10 cellular contexts compared by ENCODE assay signal in genomic region chr9:137665697-137666504, GRCh38. TPM values are rescaled to one million over a fixed set of nuclear protein-coding genes. Genes with fewer than 3 reads are reported as not detected.
DNase-seq lines count a peak whose midpoint lies in the region; ATAC-seq, FAIRE-seq and TF ChIP-seq lines count a peak whose summit lies in the region.
"Had no signal": no experiment of that assay in that cellular context is flagged by ENCODE, and none has a peak within 500 bp of the region (broad histone marks: within the 10 kb centered on the region; RNA-seq: fewer than 3 reads in every experiment).

No MANE protein-coding gene starts in this region.

- peak overlapping the region in 3 of 4 experiments; percentile 16 to 50 (median 35); a peak in 5 of 7 replicates for H3K9ac ChIP-seq in H1 (replicated peaks in 1 of 4; ENCODE audit: extremely low read depth in 1 of 4, low read depth in 3 of 4, low read length in 3 of 4)

- H3K27ac ChIP-seq in H1 (ENCODE audit: low read depth, low read length): peak overlapping the region; percentile 87
- no peak overlapping the region for H3K27ac ChIP-seq in upper lobe of right lung
- no peak overlapping the region for H3K27ac ChIP-seq in pancreas
- H3K27ac ChIP-seq in heart right ventricle: no peak overlapping the region

- no peaks in the 10 kb centered on the region for H3K9me3 ChIP-seq in H1 (ENCODE audit: insufficient read depth in 2 of 2, low read depth in 1 of 2, low read length in 1 of 2)
- no peaks in the 10 kb centered on the region for H3K9me3 ChIP-seq in upper lobe of right lung
- no peaks in the 10 kb centered on the region for H3K9me3 ChIP-seq in pancreas
- no peaks in the 10 kb centered on the region for H3K9me3 ChIP-seq in heart right ventricle

- peak overlapping the region; percentile 82 for H3K4ac ChIP-seq in H1 (replicated peaks; ENCODE audit: insufficient read length, low read depth, low read length)

- H3K9me3 Mint-ChIP-seq in activated naive CD4-positive, alpha-beta T cell treated with anti-CD3 and anti-CD28 coated beads, Interleukin-2, amount 50 U/mL, for 72 hours: no peaks in the 10 kb centered on the region

- H3K4me3 ChIP-seq in H1 (ENCODE audit: extremely low read depth in 1 of 4, insufficient read depth in 2 of 4, low read depth in 3 of 4, low read length in 4 of 4) (peak overlapping the region in 2 of 4 experiments; percentile 10 to 41; a peak in 3 of 8 replicates), upper lobe of right lung (no peak overlapping the region), pancreas (no peak overlapping the region), heart right ventricle (no peak overlapping the region)

- peaks cover 14% of the 10 kb centered on the region for H3K79me1 ChIP-seq in H1 (ENCODE audit: low read depth, low read length)

- peak overlapping the region; percentile 48 to 65 for H3K27ac Mint-ChIP-seq in activated naive CD4-positive, alpha-beta T cell treated with anti-CD3 and anti-CD28 coated beads, Interleukin-2, amount 50 U/mL, for 72 hours

- H4K20me1 ChIP-seq in H1 (replicated peaks in 1 of 2; ENCODE audit: control insufficient read depth in 1 of 2, insufficient read depth in 2 of 2, low read length in 2 of 2): peaks cover 0 to 2% of the 10 kb centered on the region in 2 experiments

- no peak for TF ChIP-seq EP300 in H1 (IDR thresholded peaks at IDR 0.05; ENCODE audit: borderline replicate concordance in 1 of 2, low read depth in 2 of 2, low read length in 2 of 2)

- peak overlapping the region; percentile 93 for H2BK120ac ChIP-seq in H1 (replicated peaks; ENCODE audit: low read depth, low read length)

- H3K79me2 ChIP-seq in H1 (ENCODE audit: control insufficient read depth in 1 of 2, insufficient read depth in 2 of 2, low read length in 2 of 2): peaks cover 8 to 91% of the 10 kb centered on the region in 2 experiments

- H3K56ac ChIP-seq in H1 (replicated peaks; ENCODE audit: insufficient read length, low read depth, low read length): peak overlapping the region; percentile 46

- H4K5ac ChIP-seq in H1 (ENCODE audit: insufficient read length, low read depth, low read length): peak overlapping the region; percentile 80

- no peak for ATAC-seq in activated naive CD4-positive, alpha-beta T cell treated with anti-CD3 and anti-CD28 coated beads, Interleukin-2, amount 50 U/mL, for 72 hours
- no peak for ATAC-seq in upper lobe of right lung
- no peak for ATAC-seq in HG02970 (IDR thresholded peaks at IDR 0.05; ENCODE audit: low FRiP score, unreplicated experiment)
- no peak for ATAC-seq in pancreas
- ATAC-seq in heart right ventricle: no peak

- TF ChIP-seq CTCF in H1 (IDR thresholded peaks at IDR 0.05; ENCODE audit: control extremely low read depth in 1 of 3, insufficient read depth in 1 of 3, low read depth in 1 of 3, low read length in 3 of 3) (peak in 2 of 3 experiments; percentile 16 to 23; a peak in 2 of 4 replicates), upper lobe of right lung (IDR thresholded peaks at IDR 0.05) (no peak), pancreas (IDR thresholded peaks at IDR 0.05) (no peak), heart right ventricle (IDR thresholded peaks at IDR 0.05) (no peak)

- H3K36me3 Mint-ChIP-seq in activated naive CD4-positive, alpha-beta T cell treated with anti-CD3 and anti-CD28 coated beads, Interleukin-2, amount 50 U/mL, for 72 hours: peaks cover 6 to 7% of the 10 kb centered on the region in 2 donors

- peak overlapping the region; percentile 98 for H2BK5ac ChIP-seq in H1 (ENCODE audit: low read depth, low read length)

- FAIRE-seq in H1 (lab: Jason Lieb, UNC): no peak
- FAIRE-seq in pancreas (lab: Jason Lieb, UNC): no peak
- FAIRE-seq: A204.1 had no signal

- H2BK15ac ChIP-seq in H1 (ENCODE audit: low read length): peak overlapping the region; percentile 24; the same call in 1 of the 2 replicates

- peak overlapping the region; percentile 99 for H3K18ac ChIP-seq in H1 (ENCODE audit: extremely low read depth, low read length)

- H3K23ac ChIP-seq in H1 (ENCODE audit: insufficient read length): no peak overlapping the region

- H3K36me3 ChIP-seq in H1 (ENCODE audit: control insufficient read depth in 2 of 4, insufficient read depth in 4 of 4, low read length in 3 of 4) (peaks cover 0 to 2% (median 0%) of the 10 kb centered on the region in 4 experiments; a peak in 1 of 8 replicates), upper lobe of right lung (no peaks in the 10 kb centered on the region), pancreas (no peaks in the 10 kb centered on the region), heart right ventricle (peaks cover 0 to 13% (median 0%) of the 10 kb centered on the region in 9 donors)

- TF ChIP-seq POLR2A in H1 (IDR thresholded peaks at IDR 0.05; ENCODE audit: control extremely low read depth in 1 of 2, low read depth in 2 of 2, low read length in 2 of 2): no peak

- peak overlapping the region; percentile 45; the same call in 1 of the 2 replicates for H4K8ac ChIP-seq in H1 (ENCODE audit: extremely low read depth, insufficient read depth, low read length)

- H2BK20ac ChIP-seq in H1 (ENCODE audit: low read length): peak overlapping the region; percentile 99

- no peak overlapping the region for H3K14ac ChIP-seq in H1 (ENCODE audit: insufficient read length)

- peak overlapping the region; percentile 63 to 91 for H3K4me2 ChIP-seq in H1 (ENCODE audit: insufficient read depth in 1 of 2, low read depth in 2 of 2, low read length in 2 of 2)

- no peak overlapping the region for H2AFZ ChIP-seq in H1 (ENCODE audit: low read length)

- TF ChIP-seq RAD21 in H1 (IDR thresholded peaks at IDR 0.05 in 1 of 2, conservative IDR thresholded peaks at IDR 0.05 in 1 of 2; ENCODE audit: low read depth in 2 of 2, low read length in 2 of 2): no peak

- POLR2A ChIA-PET in H1 (lab: Charles Lee; ENCODE audit: partially characterized antibody): interaction anchor here (0.8 to 4.3 kb wide), 18 partner anchors 8 to 253 kb away, joined by 3 to 26 read pairs (median 4); partner anchors contain the start of genes EHMT1 and ZMYND19

- peak overlapping the region; percentile 100 for H2BK12ac ChIP-seq in H1 (ENCODE audit: low read depth, low read length)

- peak overlapping the region; percentile 99 for H2AK5ac ChIP-seq in H1 (ENCODE audit: low read depth, low read length)

- peaks cover 9% of the 10 kb centered on the region; the same call in 1 of the 2 replicates for H3K23me2 ChIP-seq in H1 (ENCODE audit: low read depth, low read length)

- H4K91ac ChIP-seq in H1 (replicated peaks; ENCODE audit: insufficient read length, low read length): peak overlapping the region; percentile 99

- H3K4me1 ChIP-seq in H1 (replicated peaks in 1 of 4; ENCODE audit: control insufficient read depth in 3 of 4, insufficient read depth in 4 of 4, low read length in 3 of 4): peaks cover 26 to 61% (median 45%) of the 10 kb centered on the region in 4 experiments
- H3K4me1 ChIP-seq in upper lobe of right lung: peaks cover 23% of the 10 kb centered on the region
- peaks cover 0 to 5% (median 4%) of the 10 kb centered on the region in 3 donors for H3K4me1 ChIP-seq in pancreas
- peaks cover 10 to 44% (median 27%) of the 10 kb centered on the region in 9 donors for H3K4me1 ChIP-seq in heart right ventricle

- H3K27me3 ChIP-seq in H1 (replicated peaks in 1 of 4; ENCODE audit: control insufficient read depth in 3 of 4, extremely low read depth in 1 of 4, insufficient read depth in 3 of 4, low read length in 3 of 4): no peaks in the 10 kb centered on the region
- H3K27me3 ChIP-seq in upper lobe of right lung: no peaks in the 10 kb centered on the region
- no peaks in the 10 kb centered on the region for H3K27me3 ChIP-seq in pancreas
- no peaks in the 10 kb centered on the region for H3K27me3 ChIP-seq in heart right ventricle

- no peak for DNase-seq in activated naive CD4-positive, alpha-beta T cell treated with anti-CD3 and anti-CD28 coated beads, Interleukin-2, amount 50 U/mL, for 72 hours (ENCODE audit: low spot score in 2 of 2)
- DNase-seq in activated naive CD4-positive, alpha-beta T cell treated with Interleukin-2 at 50 U/mL for 16 hours: no peak
- DNase-seq in H1 (ENCODE audit: low read depth in 1 of 2, low spot score in 2 of 2) (no peak), midbrain (lab: John Stamatoyannopoulos, UW) (peak; percentile 67), upper lobe of right lung (peak; percentile 58), pancreas (no peak), heart right ventricle (no peak)
- DNase-seq: NCI-H446 treated with DMSO at 0.1 percent for 48 hours had no signal

- CTCF ChIA-PET in H1 (lab: Charles Lee; ENCODE audit: partially characterized antibody): interaction anchor here (0.6 to 3.1 kb wide), 16 partner anchors 8 to 486 kb away, joined by 3 to 11 read pairs (median 3); no protein-coding TSS in a partner anchor

- 68% methylated on average over 18 of the region's 18 CpGs; no CpG with 5 or more reads in 1 of the 2 experiments for WGBS in H1 (ENCODE audit: extremely low coverage in 1 of 2, insufficient coverage in 1 of 2, insufficient read length in 1 of 2, insufficient replicate concordance in 2 of 2, low coverage in 1 of 2, low lambda C conversion rate in 2 of 2, missing lambda C conversion rate in 1 of 2), 2 experiments
- 87 to 93% methylated on average over 18 of the region's 18 CpGs for WGBS in pancreas, 2 donors
- WGBS in heart right ventricle, 2 donors: 74 to 85% methylated on average over 18 of the region's 18 CpGs

- intact Hi-C loops in upper lobe of right lung (cut with DNase I) (no loop called here), pancreas (cut with DNase I) (no loop called here), heart right ventricle (cut with DNase I) (no loop called here)

TF ChIP-seq in H1, 55 proteins besides CTCF, POLR2A, EP300 and RAD21 (continues in another document):
- TF ChIP-seq YY1 (IDR thresholded peaks at IDR 0.05; ENCODE audit: low read depth, low read length): peak; percentile 83
- TF ChIP-seq NRF1 (IDR thresholded peaks at IDR 0.05; ENCODE audit: low read depth, low read length): peak; percentile 21; the same call in 1 of the 2 replicates
- peak; percentile 64 for TF ChIP-seq TEAD4 (IDR thresholded peaks at IDR 0.05; ENCODE audit: low read depth, low read length)

RNA-seq across cellular contexts. Expression of gene EHMT1, which starts 47.1 kb away (rescaled TPM):
- 10 to 100 TPM; 80.4 to 85.0 TPM for total RNA-seq in activated naive CD4-positive, alpha-beta T cell treated with anti-CD3 and anti-CD28 coated beads, Interleukin-2, amount 50 U/mL, for 72 hours
- 163 and 171 TPM in 2 replicates for total RNA-seq in H1 (2021; fragmentation: NEBNext Ultra II Directional; extraction: Animal tissue kit (Norgen Biotek cat#: 25700))
- 95.7 and 143 TPM in 2 replicates for polyA plus RNA-seq in H1 (2011; rRNA removed)
- 96.0 TPM for polyA plus RNA-seq in H1 (2011; cell fraction: cytosol; rRNA removed)
- 204 TPM for polyA plus RNA-seq in H1 (2011; cell fraction: nucleus; rRNA removed)
- 66.4 to 99.9 TPM (median 90.6 TPM) in 4 replicates for polyA plus RNA-seq in H1 (2012, experiment 1 of 2)
- polyA plus RNA-seq in H1 (2012, experiment 2 of 2): 56.9 TPM
- polyA plus RNA-seq in H1 (2013, experiment 1 of 2): 68.1 TPM
- polyA plus RNA-seq in H1 (2013, experiment 2 of 2): 62.4 TPM
- 101 and 107 TPM in 2 replicates for polyA minus RNA-seq in H1 (2011; rRNA and poly(A)+ RNA removed)
- 93.4 TPM for polyA minus RNA-seq in H1 (2011; cell fraction: cytosol; rRNA and poly(A)+ RNA removed)
- 95.4 TPM for polyA minus RNA-seq in H1 (2011; cell fraction: nucleus; rRNA and poly(A)+ RNA removed)
- total RNA-seq in upper lobe of right lung: 82.7 TPM
- 10 to 100 TPM; 29.9 to 51.1 (median 32.6) TPM for total RNA-seq in pancreas
- 10 to 100 TPM; 30.3 to 42.0 TPM for polyA plus RNA-seq in pancreas
- 10 to 100 TPM; 26.4 to 39.7 (median 31.1) TPM for total RNA-seq in heart right ventricle
- polyA plus RNA-seq in heart right ventricle: 10 to 100 TPM; 19.6 to 45.1 TPM

Comparison
In these comparisons a context has a peak if more than half of its experiments do, and no peak if none do; other contexts are left out.
1. DNase-seq: peak in midbrain (single experiment) and upper lobe of right lung (single experiment); none in activated naive CD4-positive, alpha-beta T cell treated with anti-CD3 and anti-CD28 coated beads, Interleukin-2, amount 50 U/mL, for 72 hours (0 of 2), activated naive CD4-positive, alpha-beta T cell treated with Interleukin-2 at 50 U/mL for 16 hours (single experiment), H1 (0 of 2), pancreas (0 of 6) and heart right ventricle (0 of 2).
2. CTCF ChIP-seq: peak in H1 (2 of 3); none in upper lobe of right lung (single experiment), pancreas (0 of 4) and heart right ventricle (0 of 9).